11 cellular contexts compared by ENCODE assay signal in the genomic region with DNA sequence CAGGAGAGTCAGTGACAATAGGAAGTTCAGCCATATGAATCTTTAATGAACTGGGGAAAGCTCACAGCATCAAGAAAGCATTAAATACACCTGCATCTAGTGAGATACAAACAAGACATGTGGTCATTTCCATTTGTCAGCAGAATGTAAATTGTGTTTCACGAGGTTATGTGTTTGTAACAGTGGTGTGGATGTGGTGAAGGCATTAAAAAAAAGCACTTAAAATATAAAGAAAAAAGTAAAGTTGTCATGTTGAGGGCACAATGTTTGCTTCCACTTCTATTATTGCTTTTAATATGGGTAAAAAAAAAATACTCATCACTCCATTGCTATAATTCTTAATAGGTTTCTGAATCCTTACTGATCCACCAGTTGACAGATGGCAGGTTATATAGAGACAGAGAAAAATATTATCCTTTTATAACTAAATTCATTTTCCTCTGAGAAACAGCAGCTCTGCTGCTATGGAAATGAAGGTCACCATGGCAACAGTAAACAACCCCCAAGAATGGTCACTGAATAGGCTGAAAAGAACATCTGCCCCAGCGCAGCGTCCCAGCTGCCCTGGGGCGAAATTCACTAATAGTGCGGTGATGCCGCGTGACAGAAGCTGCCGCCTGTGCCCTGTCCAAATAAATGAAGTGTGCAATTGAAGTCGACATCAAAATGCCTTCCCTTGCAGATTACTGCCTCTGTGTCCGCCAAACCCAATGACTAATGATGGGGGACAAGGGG.
A peak's percentile ranks its signal among the peaks of the same experiment; 100 is the strongest.
DNase-seq lines count a peak whose midpoint lies in the region; ATAC-seq and FAIRE-seq lines count a peak whose summit lies in the region.
"Had no signal": no experiment of that assay in that cellular context is flagged by ENCODE, and none has a peak within 500 bp of the region (broad histone marks: within the 10 kb centered on the region; RNA-seq: fewer than 3 reads in every experiment).

No MANE protein-coding gene starts in this region.

- ATAC-seq in GM21723 (IDR thresholded peaks at IDR 0.05; ENCODE audit: unreplicated experiment) = no peak
- ATAC-seq in HG03095 (IDR thresholded peaks at IDR 0.05; ENCODE audit: unreplicated experiment) = no peak
- no peak for ATAC-seq in left lobe of liver
- ATAC-seq: mucosa of descending colon had no signal

- peak; percentile 91 for DNase-seq in DMS 273 (lab: John Stamatoyannopoulos, UW; ENCODE audit: unreplicated experiment)
- peak; percentile 97 for DNase-seq in NCI-H1694 (lab: John Stamatoyannopoulos, UW)
- peak; percentile 89 for DNase-seq in RPMI7951 (ENCODE audit: low read depth)
- DNase-seq in HUDEP-2 (lab: John Stamatoyannopoulos, UW; ENCODE audit: unreplicated experiment in 76 of 76) = no peak
- no peak for DNase-seq in left lobe of liver (ENCODE audit: low spot score)
- DNase-seq: activated CD4-positive, alpha-beta T cell treated with anti-CD3 and anti-CD28 coated beads for 4 hours; activated naive CD4-positive, alpha-beta T cell treated with Interleukin-2 at 50 U/mL for 16 hours; mucosa of descending colon had no signal

- FAIRE-seq in islet of Langerhans (lab: Jason Lieb, UNC) = peak; percentile 88

Comparison
In these comparisons a context has a peak if more than half of its experiments do, and no peak if none do; other contexts are left out.
1. DNase-seq: peak in DMS 273 (single experiment), NCI-H1694 (single experiment) and RPMI7951 (single experiment); none in HUDEP-2 (0 of 76) and left lobe of liver (single experiment).